8 cellular contexts compared by ENCODE assay signal in the genomic region with DNA sequence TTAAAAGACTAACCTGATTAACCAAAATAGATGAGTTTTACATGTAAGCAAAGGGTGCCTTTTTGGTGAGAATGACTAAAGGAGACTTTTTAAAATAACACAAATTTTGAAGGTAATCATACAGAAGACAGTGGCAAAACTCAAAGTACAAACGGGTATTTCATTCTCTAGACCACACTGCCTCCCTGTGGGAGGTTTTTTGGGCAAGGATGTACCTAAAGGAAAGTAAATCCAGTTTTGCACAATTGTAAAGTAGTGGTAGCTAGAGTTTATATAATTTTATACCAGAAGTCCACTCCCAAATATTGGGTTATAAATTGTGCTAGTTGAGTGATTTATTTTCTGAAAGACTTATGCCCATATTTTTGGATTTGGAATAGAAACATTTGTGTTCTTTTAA.
DNase-seq lines count a peak whose midpoint lies in the region; ATAC-seq and TF ChIP-seq lines count a peak whose summit lies in the region.

No MANE protein-coding gene starts in this region.

- H3K27ac ChIP-seq in WERI-Rb-1, result no peak overlapping the region
- no peak overlapping the region for H3K27ac ChIP-seq in Peyer's patch

- DNase-seq in AG09309 (ENCODE audit: low read depth), result no peak
- DNase-seq in HFF-Myc (ENCODE audit: extremely low read depth, low read depth), result peak; percentile 19
- peak; percentile 29 for DNase-seq in WERI-Rb-1
- peak; percentile 6 for DNase-seq in kidney tubule cell (ENCODE audit: low spot score)
- DNase-seq in activated effector memory CD4-positive, alpha-beta T cell treated with Interleukin-2 at 50 U/mL for 16 hours, result no peak
- DNase-seq in Peyer's patch, result no peak
- DNase-seq in activated CD4-positive, alpha-beta T cell treated with anti-CD3 and anti-CD28 coated beads for 4 hours, result no peak

- no peaks in the 10 kb centered on the region for H3K4me1 ChIP-seq in Peyer's patch

- H3K36me3 ChIP-seq in WERI-Rb-1 (no peaks in the 10 kb centered on the region), Peyer's patch (no peaks in the 10 kb centered on the region)

- no peak for ATAC-seq in GM18909 (IDR thresholded peaks at IDR 0.05; ENCODE audit: poor library complexity, unreplicated experiment)

- no peak for TF ChIP-seq POLR2A in Peyer's patch (IDR thresholded peaks at IDR 0.05)

- H3K9me3 ChIP-seq in WERI-Rb-1 (ENCODE audit: severe bottlenecking) (no peaks in the 10 kb centered on the region), Peyer's patch (no peaks in the 10 kb centered on the region)

- peak; percentile 39 for TF ChIP-seq CTCF in AG09309 (IDR thresholded peaks at IDR 0.05; ENCODE audit: control insufficient read depth, insufficient read depth, low read depth, low read length, missing control alignments)
- peak; percentile 59 for TF ChIP-seq CTCF in HFF-Myc (IDR thresholded peaks at IDR 0.05; ENCODE audit: low read depth, low read length, missing control alignments)
- TF ChIP-seq CTCF in WERI-Rb-1 (IDR thresholded peaks at IDR 0.05; ENCODE audit: low read depth, low read length), result peak; percentile 39; the same call in 1 of the 2 replicates
- TF ChIP-seq CTCF in Peyer's patch (IDR thresholded peaks at IDR 0.05), result peak in 2 of 6 experiments; percentile 7 to 14

- H3K27me3 ChIP-seq in WERI-Rb-1 (ENCODE audit: insufficient read depth, low read depth, severe bottlenecking) (no peaks in the 10 kb centered on the region), Peyer's patch (no peaks in the 10 kb centered on the region)

- H3K4me3 ChIP-seq in AG09309 (ENCODE audit: control insufficient read depth, low read depth, low read length) (no peak overlapping the region), HFF-Myc (replicated peaks; ENCODE audit: low read depth, low read length) (no peak overlapping the region), WERI-Rb-1 (ENCODE audit: low read depth, low read length) (no peak overlapping the region), Peyer's patch (no peak overlapping the region)

Comparison
In these comparisons a context has a peak if more than half of its experiments do, and no peak if none do; other contexts are left out.
1. DNase-seq: peak in HFF-Myc (single experiment), WERI-Rb-1 (single experiment) and kidney tubule cell (single experiment); none in AG09309 (single experiment), activated effector memory CD4-positive, alpha-beta T cell treated with Interleukin-2 at 50 U/mL for 16 hours (single experiment), Peyer's patch (0 of 3) and activated CD4-positive, alpha-beta T cell treated with anti-CD3 and anti-CD28 coated beads for 4 hours (0 of 2).